1 cellular context compared by ENCODE assay signal in genomic region chr18:9146224-9146623, GRCh38.
A peak's percentile ranks its signal among the peaks of the same experiment; 100 is the strongest.
TF ChIP-seq lines count a peak whose summit lies in the region.

No MANE protein-coding gene starts in this region.

TF ChIP-seq in HepG2, 621 proteins besides CTCF, POLR2A, EP300 and RAD21:
- TF ChIP-seq ZNF121 (CRISPR knock-in tag; IDR thresholded peaks at IDR 0.05), result peak; percentile 73
- no peak for TF ChIP-seq ARNT2 (CRISPR knock-in tag; IDR thresholded peaks at IDR 0.05; ENCODE audit: low read depth)
- TF ChIP-seq IRF1 (CRISPR knock-in tag; IDR thresholded peaks at IDR 0.05; ENCODE audit: low read depth), result no peak
- no peak for TF ChIP-seq ATF1 (CRISPR knock-in tag; IDR thresholded peaks at IDR 0.05)
- TF ChIP-seq ESRRA (CRISPR knock-in tag; IDR thresholded peaks at IDR 0.05; ENCODE audit: low read depth), result no peak
- no peak for TF ChIP-seq ZKSCAN8 (CRISPR knock-in tag; IDR thresholded peaks at IDR 0.05; ENCODE audit: borderline replicate concordance)
